Comparison of ENCODE assay signal across 19 cellular contexts in the genomic region with DNA sequence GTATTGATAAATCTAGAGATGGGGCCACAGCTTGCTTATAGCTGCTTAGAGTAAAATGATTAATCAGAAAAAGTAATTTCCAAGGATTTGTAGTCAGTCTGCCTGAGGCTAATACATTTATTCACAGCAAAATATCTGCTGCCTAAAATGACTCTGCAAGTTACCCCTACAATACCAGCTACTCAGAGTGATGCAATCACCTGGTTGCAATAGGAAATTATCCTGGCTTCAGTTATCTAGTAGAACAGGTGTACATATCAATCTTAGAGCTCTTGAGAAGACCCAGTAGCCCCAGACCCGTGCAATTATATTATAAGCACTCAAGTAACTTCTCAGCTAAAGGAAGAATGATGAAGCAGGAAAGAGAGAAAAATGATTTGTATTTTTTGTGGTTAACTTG.
"Had no signal": no experiment of that assay in that cellular context is flagged by ENCODE, and none has a peak within 500 bp of the region (broad histone marks: within the 10 kb centered on the region; RNA-seq: fewer than 3 reads in every experiment).

No MANE protein-coding gene starts in this region.

- H3K36me3 Mint-ChIP-seq: activated naive CD4-positive, alpha-beta T cell treated with anti-CD3 and anti-CD28 coated beads, Interleukin-2, amount 50 U/mL, for 72 hours; brain had no signal

- DNase-seq: activated B cell treated with CpG ODN at 0.5 μM for 24 hours; activated CD4-positive, alpha-beta T cell treated with anti-CD3 and anti-CD28 coated beads for 48 hours; activated CD8-positive, alpha-beta T cell treated with anti-CD3 and anti-CD28 coated beads, Interleukin-2, amount 10 ng/mL, durations not matched to agents 7 days and 5 days; cortex of kidney; effector CD4-positive, alpha-beta T cell; heart left ventricle; nucleus accumbens; posterior cingulate gyrus; small intestine; testis; upper lobe of right lung had no signal

- H3K9me3 ChIP-seq: heart left ventricle, right atrium auricular region, testis, upper lobe of right lung had no signal

- H3K36me3 ChIP-seq: heart left ventricle, right atrium auricular region, upper lobe of right lung had no signal

- H3K27me3 ChIP-seq: right atrium auricular region, testis, upper lobe of right lung had no signal

- FAIRE-seq: endothelial cell of umbilical vein, frontal cortex, small intestine had no signal

- H3K4me3 ChIP-seq: heart left ventricle, right atrium auricular region, testis, upper lobe of right lung had no signal

- H3K4me1 ChIP-seq: heart left ventricle, right atrium auricular region, upper lobe of right lung had no signal

- ATAC-seq: activated CD8-positive, alpha-beta T cell treated with anti-CD3 and anti-CD28 coated beads, Interleukin-2, amount 10 ng/mL, durations not matched to agents 7 days and 5 days; heart left ventricle; upper lobe of right lung had no signal

- H3K27ac ChIP-seq: heart left ventricle, right atrium auricular region, testis, upper lobe of right lung had no signal

- H3K9me3 Mint-ChIP-seq: activated B cell treated with CpG ODN at 0.5 μM for 24 hours; activated naive CD4-positive, alpha-beta T cell treated with anti-CD3 and anti-CD28 coated beads, Interleukin-2, amount 50 U/mL, for 72 hours; brain; nephron; stimulated activated naive CD8-positive, alpha-beta T cell treated with anti-CD3 and anti-CD28 coated beads, Interleukin-15, Interleukin-2, amounts not matched to agents 100 ng/mL and 50 ng/mL, for 24 hours; T-helper 2 cell treated with Interferon-gamma antibody and Interleukin-4, amounts not matched to agents 5 μg/mL and 100 μg/mL, for 36 hours had no signal

- H3K4me3 Mint-ChIP-seq: activated B cell treated with CpG ODN at 0.5 μM for 24 hours; activated CD8-positive, alpha-beta T cell treated with anti-CD3 and anti-CD28 coated beads, Interleukin-2, amount 10 ng/mL, durations not matched to agents 7 days and 5 days; brain; nephron; stimulated activated naive CD8-positive, alpha-beta T cell treated with anti-CD3 and anti-CD28 coated beads, Interleukin-15, Interleukin-2, amounts not matched to agents 100 ng/mL and 50 ng/mL, for 24 hours; T-helper 2 cell treated with Interferon-gamma antibody and Interleukin-4, amounts not matched to agents 5 μg/mL and 100 μg/mL, for 36 hours had no signal

- H3K27ac Mint-ChIP-seq: activated B cell treated with CpG ODN at 0.5 μM for 24 hours, brain, nephron had no signal

- H3K4me1 Mint-ChIP-seq: nephron had no signal
